ENCODE assay signal across 29 cellular contexts in genomic region chr17:2015314-2015713, GRCh38.
"Had no signal": no experiment of that assay in that cellular context is flagged by ENCODE, and none has a peak within 500 bp of the region (broad histone marks: within the 10 kb centered on the region; RNA-seq: fewer than 3 reads in every experiment).

No MANE protein-coding gene starts in this region.

- H3K27me3 ChIP-seq: pancreas, testis, thyroid gland, upper lobe of right lung had no signal

- H3K4me3 Mint-ChIP-seq: immature natural killer cell; naive thymus-derived CD8-positive, alpha-beta T cell; nephron progenitor cell; stimulated activated memory B cell treated with anti-CD40 and anti-IgM and Interleukin-4, amounts not matched to agents 10 μg/mL and 1 μg/mL and 100 μg/mL, for 72 hours; stimulated activated naive CD8-positive, alpha-beta T cell treated with anti-CD3 and anti-CD28 coated beads, Interleukin-15, amount 100 ng/mL, for 72 hours had no signal

- ATAC-seq: left colon; left lung; lower lobe of right lung; naive thymus-derived CD8-positive, alpha-beta T cell; pancreas; right cardiac atrium; stimulated activated memory B cell treated with anti-CD40 and anti-IgM and Interleukin-4, amounts not matched to agents 10 μg/mL and 1 μg/mL and 100 μg/mL, for 72 hours; stimulated activated naive CD8-positive, alpha-beta T cell treated with anti-CD3 and anti-CD28 coated beads, Interleukin-15, amount 100 ng/mL, for 72 hours; upper lobe of right lung had no signal

- H3K4me1 ChIP-seq: sigmoid colon had no signal

- DNase-seq: hypothalamus; immature natural killer cell; kidney; left colon; left lung; lower lobe of right lung; mammary epithelial cell; mesenchymal stem cell; naive thymus-derived CD8-positive, alpha-beta T cell; nephron progenitor cell; nucleus accumbens; posterior cingulate gyrus; retina; sigmoid colon; small intestine; stimulated activated CD4-positive, alpha-beta T cell treated with anti-CD3 and anti-CD28 coated beads, Interleukin-1b, Interleukin-23, amount 100 ng/mL, for 48 hours; stimulated activated CD4-positive, alpha-beta T cell treated with anti-CD3 and anti-CD28 coated beads, Interleukin-2, amount 100 ng/mL, for 48 hours; stimulated activated CD4-positive, alpha-beta T cell treated with anti-CD3 and anti-CD28 coated beads, Interleukin-4, amount 100 ng/mL, for 4 hours; stimulated activated CD8-positive, alpha-beta memory T cell treated with anti-CD3 and anti-CD28 coated beads, Interleukin-4, amount 100 ng/mL, for 48 hours; stimulated activated naive CD4-positive, alpha-beta T cell treated with Interleukin-2 at 50 U/mL for 16 hours; stimulated activated naive CD8-positive, alpha-beta T cell treated with anti-CD3 and anti-CD28 coated beads, Interleukin-15, amount 100 ng/mL, for 72 hours; testis; thyroid gland; trophoblast cell; upper lobe of right lung had no signal

- H3K4me3 ChIP-seq: left lung, lower lobe of right lung, pancreas, prostate gland, sigmoid colon, testis, thyroid gland, upper lobe of right lung had no signal

- H3K9me3 ChIP-seq: left lung, lower lobe of right lung, pancreas, prostate gland, testis, thyroid gland, upper lobe of right lung had no signal

- H3K36me3 Mint-ChIP-seq: immature natural killer cell had no signal

- H3K9me3 Mint-ChIP-seq: immature natural killer cell; naive thymus-derived CD8-positive, alpha-beta T cell; stimulated activated naive CD8-positive, alpha-beta T cell treated with anti-CD3 and anti-CD28 coated beads, Interleukin-15, amount 100 ng/mL, for 72 hours had no signal

- H3K36me3 ChIP-seq: left lung, lower lobe of right lung, pancreas, prostate gland, sigmoid colon, thyroid gland, upper lobe of right lung had no signal

- H3K27ac Mint-ChIP-seq: immature natural killer cell; nephron progenitor cell; stimulated activated memory B cell treated with anti-CD40 and anti-IgM and Interleukin-4, amounts not matched to agents 10 μg/mL and 1 μg/mL and 100 μg/mL, for 72 hours; stimulated activated naive CD8-positive, alpha-beta T cell treated with anti-CD3 and anti-CD28 coated beads, Interleukin-15, amount 100 ng/mL, for 72 hours had no signal

- H3K27ac ChIP-seq: left lung, lower lobe of right lung, pancreas, prostate gland, sigmoid colon, testis, thyroid gland, upper lobe of right lung had no signal
